Comparison of ENCODE assay signal across 8 cellular contexts in the genomic region with DNA sequence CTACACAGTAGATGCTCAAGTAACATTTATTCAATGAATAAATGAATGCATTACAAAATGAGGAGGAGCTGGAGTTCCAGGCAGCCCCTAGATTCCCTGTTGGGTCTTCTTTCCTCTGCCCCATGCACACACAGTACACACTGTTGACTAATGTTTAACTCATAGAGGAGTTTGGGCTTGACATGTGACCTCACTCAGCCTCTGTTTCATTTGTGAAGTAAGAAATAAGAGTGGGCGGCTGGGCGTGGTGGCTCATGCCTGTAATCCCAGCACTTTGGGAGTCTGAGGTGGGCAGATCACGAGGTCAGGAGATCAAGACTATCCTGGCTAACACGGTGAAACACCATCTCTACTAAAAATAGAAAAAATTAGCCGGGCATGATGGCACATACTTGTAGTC. TPM values are rescaled to one million over a fixed set of nuclear protein-coding genes. Genes with fewer than 3 reads are reported as not detected.
DNase-seq lines count a peak whose midpoint lies in the region; ATAC-seq and TF ChIP-seq lines count a peak whose summit lies in the region.
"Not testable (repeated sequence)": the region's sequence is repeated elsewhere in the genome, so short reads cannot be mapped to it uniquely, and the experiment has no call there.
"Had no signal": no experiment of that assay in that cellular context is flagged by ENCODE, and none has a peak within 500 bp of the region (broad histone marks: within the 10 kb centered on the region; RNA-seq: fewer than 3 reads in every experiment).

No MANE protein-coding gene starts in this region.

- H3K4me1 ChIP-seq in mucosa of descending colon (ENCODE audit: low read depth): peaks cover 23% of the 10 kb centered on the region

- intact Hi-C loops in mucosa of descending colon (cut with DNase I, micrococcal nuclease): not testable (repeated sequence)

- H3K36me3 ChIP-seq in MG63; mucosa of descending colon (ENCODE audit: low read depth): not testable (repeated sequence)

- H3K27me3 ChIP-seq in MG63: not testable (repeated sequence)

- not testable (repeated sequence) for H3K36me3 Mint-ChIP-seq in activated naive CD4-positive, alpha-beta T cell treated with anti-CD3 and anti-CD28 coated beads, Interleukin-2, amount 50 U/mL, for 72 hours

- DNase-seq in GM20000 (ENCODE audit: low spot score) (peak; percentile 37), MG63 (peak; percentile 83), fibroblast of the conjunctiva (ENCODE audit: low read depth) (peak; percentile 39), mucosa of descending colon (peak in 2 of 3 donors; percentile 65 to 76)
- not testable (repeated sequence) for DNase-seq in activated naive CD4-positive, alpha-beta T cell treated with anti-CD3 and anti-CD28 coated beads, Interleukin-2, amount 50 U/mL, for 72 hours (ENCODE audit: low spot score in 2 of 2)

- not testable (repeated sequence) for TF ChIP-seq CTCF in GM20000 (IDR thresholded peaks at IDR 0.05; ENCODE audit: extremely low read depth, missing control alignments); mucosa of descending colon (IDR thresholded peaks at IDR 0.05)

- peak; percentile 69 to 82 for ATAC-seq in activated naive CD4-positive, alpha-beta T cell treated with anti-CD3 and anti-CD28 coated beads, Interleukin-2, amount 50 U/mL, for 72 hours
- peak; percentile 63 for ATAC-seq in mucosa of descending colon

- not testable (repeated sequence) for H3K9me3 ChIP-seq in MG63, mucosa of descending colon

- peak overlapping the region in 1 of 2 donors; percentile 4 for H3K27ac Mint-ChIP-seq in activated naive CD4-positive, alpha-beta T cell treated with anti-CD3 and anti-CD28 coated beads, Interleukin-2, amount 50 U/mL, for 72 hours

- H3K4me3 ChIP-seq in MG63, mucosa of descending colon: not testable (repeated sequence)

- H3K9me3 Mint-ChIP-seq in activated naive CD4-positive, alpha-beta T cell treated with anti-CD3 and anti-CD28 coated beads, Interleukin-2, amount 50 U/mL, for 72 hours: not testable (repeated sequence)

RNA-seq across cellular contexts. Expression of gene SLC51B, which starts 1.0 kb away (rescaled TPM):
- not detected in 2 replicates for total RNA-seq in MG63 (2014; rRNA removed; shearing (Covaris generic); ENCODE audit: low replicate concordance)
- not detected for total RNA-seq in activated naive CD4-positive, alpha-beta T cell treated with anti-CD3 and anti-CD28 coated beads, Interleukin-2, amount 50 U/mL, for 72 hours
- total RNA-seq in mucosa of descending colon: 100 to 1,000 TPM in 1 of 3 donors, 10 to 100 TPM in 2; 70.1 to 157 (median 76.2) TPM
- total RNA-seq: activated naive CD8-positive, alpha-beta T cell treated with anti-CD3 and anti-CD28 coated beads for 36 hours; frontal cortex had no signal

RNA-seq across cellular contexts. Expression of gene MTFMT, which starts 14.8 kb away (rescaled TPM):
- total RNA-seq in MG63 (2014; rRNA removed; shearing (Covaris generic); ENCODE audit: low replicate concordance): 17.8 and 21.5 TPM in 2 replicates
- 10 to 100 TPM; 15.7 to 17.3 TPM for total RNA-seq in activated naive CD4-positive, alpha-beta T cell treated with anti-CD3 and anti-CD28 coated beads, Interleukin-2, amount 50 U/mL, for 72 hours
- 10 to 100 TPM; 17.5 to 24.0 (median 19.2) TPM for total RNA-seq in mucosa of descending colon

RNA-seq across cellular contexts. Expression of gene RASL12, which starts 23.6 kb away (rescaled TPM):
- 2.7 and 4.7 TPM in 2 replicates for total RNA-seq in MG63 (2014; rRNA removed; shearing (Covaris generic); ENCODE audit: low replicate concordance)
- total RNA-seq in activated naive CD4-positive, alpha-beta T cell treated with anti-CD3 and anti-CD28 coated beads, Interleukin-2, amount 50 U/mL, for 72 hours: not detected
- 10 to 100 TPM in 1 of 3 donors, 1 to 10 TPM in 2; 2.7 to 29.7 (median 8.4) TPM for total RNA-seq in mucosa of descending colon
- total RNA-seq: activated naive CD8-positive, alpha-beta T cell treated with anti-CD3 and anti-CD28 coated beads for 36 hours; SJCRH30 had no signal

RNA-seq across cellular contexts. Expression of gene KBTBD13, which starts 32.3 kb away (rescaled TPM):
- total RNA-seq in MG63 (2014; rRNA removed; shearing (Covaris generic); ENCODE audit: low replicate concordance): not detected in 2 replicates
- total RNA-seq in activated naive CD4-positive, alpha-beta T cell treated with anti-CD3 and anti-CD28 coated beads, Interleukin-2, amount 50 U/mL, for 72 hours: not detected
- total RNA-seq in mucosa of descending colon: under 1 TPM in 1 of 3 donors, not detected in 2; 0.09 TPM
- total RNA-seq: activated naive CD8-positive, alpha-beta T cell treated with anti-CD3 and anti-CD28 coated beads for 36 hours; frontal cortex had no signal

RNA-seq across cellular contexts. Expression of gene SPG21, which starts 54.5 kb away (rescaled TPM):
- 116 and 137 TPM in 2 replicates for total RNA-seq in MG63 (2014; rRNA removed; shearing (Covaris generic); ENCODE audit: low replicate concordance)
- 10 to 100 TPM; 67.1 to 90.4 TPM for total RNA-seq in activated naive CD4-positive, alpha-beta T cell treated with anti-CD3 and anti-CD28 coated beads, Interleukin-2, amount 50 U/mL, for 72 hours
- total RNA-seq in mucosa of descending colon: 10 to 100 TPM; 60.9 to 90.6 (median 65.9) TPM

Comparison
In these comparisons a context has a peak if more than half of its experiments do, and no peak if none do; other contexts are left out.
1. RNA of gene SLC51B, which starts 1.0 kb away (total RNA-seq): 70.1 to 157 TPM in mucosa of descending colon; not detected in activated naive CD4-positive, alpha-beta T cell treated with anti-CD3 and anti-CD28 coated beads, Interleukin-2, amount 50 U/mL, for 72 hours and not detected in MG63; every median in the first group is over 10 times any median in the second.